Comparison of ENCODE assay signal across 10 cellular contexts in genomic region chr10:77493851-77494788, GRCh38.
DNase-seq lines count a peak whose midpoint lies in the region; ATAC-seq and TF ChIP-seq lines count a peak whose summit lies in the region.
"Had no signal": no experiment of that assay in that cellular context is flagged by ENCODE, and none has a peak within 500 bp of the region (broad histone marks: within the 10 kb centered on the region; RNA-seq: fewer than 3 reads in every experiment).

No MANE protein-coding gene starts in this region.

- TF ChIP-seq CTCF in AG04449 (IDR thresholded peaks at IDR 0.05; ENCODE audit: insufficient read depth, low read length, missing control alignments), result peak; percentile 27
- TF ChIP-seq CTCF in Peyer's patch (IDR thresholded peaks at IDR 0.05), result peak in 3 of 6 experiments; percentile 20 to 30 (median 24)

- H3K4me1 Mint-ChIP-seq in activated naive CD8-positive, alpha-beta T cell treated with anti-CD3 and anti-CD28 coated beads for 36 hours, result no peaks in the 10 kb centered on the region

- no peak overlapping the region for H3K27ac Mint-ChIP-seq in activated naive CD8-positive, alpha-beta T cell treated with anti-CD3 and anti-CD28 coated beads for 36 hours

- TF ChIP-seq POLR2A in Peyer's patch (IDR thresholded peaks at IDR 0.05), result no peak

- no peaks in the 10 kb centered on the region for H3K9me3 Mint-ChIP-seq in activated naive CD8-positive, alpha-beta T cell treated with anti-CD3 and anti-CD28 coated beads for 36 hours

- WGBS in iPS DF 6.9 (ENCODE audit: insufficient coverage, insufficient read length), result no CpG with 5 or more reads among the region's 14 CpGs

- H3K36me3 ChIP-seq in SJSA1 (no peaks in the 10 kb centered on the region), iPS DF 6.9 (ENCODE audit: control insufficient read depth, insufficient read depth, low read length) (no peaks in the 10 kb centered on the region), Peyer's patch (no peaks in the 10 kb centered on the region)

- H3K36me3 Mint-ChIP-seq in activated naive CD8-positive, alpha-beta T cell treated with anti-CD3 and anti-CD28 coated beads for 36 hours, result no peaks in the 10 kb centered on the region

- H3K9me3 ChIP-seq in SJSA1 (replicated peaks) (no peaks in the 10 kb centered on the region), iPS DF 6.9 (ENCODE audit: control insufficient read depth, insufficient read depth, low read length) (no peaks in the 10 kb centered on the region), Peyer's patch (no peaks in the 10 kb centered on the region)

- POLR2A ChIA-PET in AG04449 (lab: Yijun Ruan, JAX), result no interaction called here

- CTCF ChIA-PET in AG04449 (lab: Yijun Ruan, JAX), result interaction anchor here (0.7 to 7.9 kb wide), 18 partner anchors 8 to 329 kb away, joined by 3 to 72 read pairs (median 4); partner anchors contain the start of gene KCNMA1

- H3K4me1 ChIP-seq in SJSA1 (replicated peaks), result peaks cover 43% of the 10 kb centered on the region
- peaks cover 2% of the 10 kb centered on the region; the same call in 1 of the 2 replicates for H3K4me1 ChIP-seq in iPS DF 6.9 (ENCODE audit: control insufficient read depth, insufficient read depth, low read length)
- H3K4me1 ChIP-seq in Peyer's patch, result peaks cover 0 to 10% (median 0%) of the 10 kb centered on the region in 4 donors

- H3K27me3 Mint-ChIP-seq in activated naive CD8-positive, alpha-beta T cell treated with anti-CD3 and anti-CD28 coated beads for 36 hours, result peaks cover 7% of the 10 kb centered on the region

- H3K27me3 ChIP-seq in SJSA1 (replicated peaks) (no peaks in the 10 kb centered on the region), iPS DF 6.9 (ENCODE audit: control insufficient read depth, insufficient read depth, low read length) (no peaks in the 10 kb centered on the region), Peyer's patch (no peaks in the 10 kb centered on the region)

- H3K4me3 ChIP-seq in AG04449 (ENCODE audit: low read depth, low read length) (no peak overlapping the region), SJSA1 (no peak overlapping the region), iPS DF 6.9 (ENCODE audit: low read length) (no peak overlapping the region), Peyer's patch (no peak overlapping the region)

- DNase-seq in AG04449 (ENCODE audit: low read depth, low spot score) (no peak), H4 (ENCODE audit: low spot score) (peak; percentile 19), SJSA1 (ENCODE audit: low read depth in 1 of 2, low spot score in 2 of 2) (peak; percentile 65), iPS DF 6.9 (ENCODE audit: low read depth, low spot score) (peak; percentile 29), SHP77 treated with DMSO at 0.1 percent for 48 hours (lab: John Stamatoyannopoulos, UW) (no peak), Peyer's patch (no peak)
- no peak for DNase-seq in activated naive CD8-positive, alpha-beta T cell treated with anti-CD3 and anti-CD28 coated beads for 36 hours
- DNase-seq: activated CD8-positive, alpha-beta memory T cell treated with anti-CD3 and anti-CD28 coated beads, Interleukin-2, amount 50 U/mL, for 4 hours had no signal

- no peak for ATAC-seq in HG02981 (IDR thresholded peaks at IDR 0.05; ENCODE audit: unreplicated experiment)

- H3K27ac ChIP-seq in SJSA1, result no peak overlapping the region
- H3K27ac ChIP-seq in iPS DF 6.9 (ENCODE audit: low read length), result no peak overlapping the region
- H3K27ac ChIP-seq in Peyer's patch, result no peak overlapping the region
- H3K27ac ChIP-seq: KMS-11 had no signal

- H3K4me3 Mint-ChIP-seq in activated naive CD8-positive, alpha-beta T cell treated with anti-CD3 and anti-CD28 coated beads for 36 hours, result no peak overlapping the region

Comparison
In these comparisons a context has a peak if more than half of its experiments do, and no peak if none do; other contexts are left out.
1. DNase-seq: peak in H4 (single experiment), SJSA1 (2 of 2) and iPS DF 6.9 (single experiment); none in AG04449 (single experiment), SHP77 treated with DMSO at 0.1 percent for 48 hours (single experiment), Peyer's patch (0 of 3) and activated naive CD8-positive, alpha-beta T cell treated with anti-CD3 and anti-CD28 coated beads for 36 hours (single experiment).